ENCODE assay signal across 29 cellular contexts in genomic region chr15:64337761-64338160, GRCh38.
"Had no signal": no experiment of that assay in that cellular context is flagged by ENCODE, and none has a peak within 500 bp of the region (broad histone marks: within the 10 kb centered on the region; RNA-seq: fewer than 3 reads in every experiment).

No MANE protein-coding gene starts in this region.

- H3K4me2 ChIP-seq: SK-N-SH, smooth muscle cell had no signal

- H3K27ac ChIP-seq: cardiac muscle cell, sigmoid colon, testis, uterus had no signal

- H3K9me3 Mint-ChIP-seq: activated T-cell treated with anti-CD3 and anti-CD28 coated beads, Interleukin-2, amount 50 U/mL, for 24 hours; memory B cell; stimulated activated naive B cell treated with anti-CD40 and anti-IgM and Interleukin-4, amounts not matched to agents 10 μg/mL and 1 μg/mL and 100 μg/mL, for 72 hours had no signal

- H3K4me3 Mint-ChIP-seq: activated CD4-positive, alpha-beta T cell treated with anti-CD3 and anti-CD28 coated beads for 36 hours; activated T-cell treated with anti-CD3 and anti-CD28 coated beads, Interleukin-2, amount 50 U/mL, for 24 hours; memory B cell; neural crest cell; stimulated activated naive B cell treated with anti-CD40 and anti-IgM and Interleukin-4, amounts not matched to agents 10 μg/mL and 1 μg/mL and 100 μg/mL, for 72 hours; WTC11 had no signal

- DNase-seq: activated CD4-positive, alpha-beta T cell treated with anti-CD3 and anti-CD28 coated beads for 36 hours; activated CD4-positive, alpha-beta T cell treated with anti-CD3 and anti-CD28 coated beads, Interleukin-2, amount 50 U/mL, for 4 hours; activated CD8-positive, alpha-beta memory T cell treated with anti-CD3 and anti-CD28 coated beads for 24 hours; activated CD8-positive, alpha-beta memory T cell treated with anti-CD3 and anti-CD28 coated beads, Interleukin-2, amount 50 U/mL, for 4 hours; activated gamma-delta T cell; activated naive CD4-positive, alpha-beta T cell treated with anti-CD3 and anti-CD28 coated beads, Interleukin-2, amount 50 U/mL, for 16 hours; activated T-cell treated with anti-CD3 and anti-CD28 coated beads, Interleukin-2, amount 50 U/mL, for 24 hours; amniotic stem cell; effector CD8-positive, alpha-beta T cell; hypothalamus; islet precursor cell; left cardiac atrium; mucosa of descending colon; occipital lobe; posterior cingulate gyrus; sigmoid colon; SK-N-SH; stimulated activated CD4-positive, alpha-beta T cell treated with anti-CD3 and anti-CD28 coated beads, Interleukin-15, amount 100 ng/mL, for 24 hours; stimulated activated naive B cell treated with anti-CD40 and anti-IgM and Interleukin-4, amounts not matched to agents 10 μg/mL and 1 μg/mL and 100 μg/mL, for 72 hours; T1000; testis; trophoblast cell; uterus had no signal

- H3K27me3 Mint-ChIP-seq: activated CD4-positive, alpha-beta T cell treated with anti-CD3 and anti-CD28 coated beads for 36 hours; activated T-cell treated with anti-CD3 and anti-CD28 coated beads, Interleukin-2, amount 50 U/mL, for 24 hours; memory B cell; stimulated activated naive B cell treated with anti-CD40 and anti-IgM and Interleukin-4, amounts not matched to agents 10 μg/mL and 1 μg/mL and 100 μg/mL, for 72 hours had no signal

- H3K4me1 Mint-ChIP-seq: neural crest cell had no signal

- H3K4me1 ChIP-seq: sigmoid colon, testis, uterus had no signal

- H3K9ac ChIP-seq: SK-N-SH had no signal

- H3K36me3 ChIP-seq: cardiac muscle cell, uterus had no signal

- ATAC-seq: activated CD4-positive, alpha-beta T cell treated with anti-CD3 and anti-CD28 coated beads for 36 hours; esophagus mucosa; left cardiac atrium; mucosa of descending colon; stimulated activated naive B cell treated with anti-CD40 and anti-IgM and Interleukin-4, amounts not matched to agents 10 μg/mL and 1 μg/mL and 100 μg/mL, for 72 hours; WTC11 had no signal

- H3K4me3 ChIP-seq: cardiac muscle cell, mucosa of descending colon, sigmoid colon, smooth muscle cell, testis, uterus had no signal

- H3K9me3 ChIP-seq: mucosa of descending colon, sigmoid colon, SK-N-SH, testis, uterus had no signal

- H3K27me3 ChIP-seq: cardiac muscle cell, sigmoid colon, testis, uterus had no signal

- H3K27ac Mint-ChIP-seq: activated CD4-positive, alpha-beta T cell treated with anti-CD3 and anti-CD28 coated beads for 36 hours; stimulated activated naive B cell treated with anti-CD40 and anti-IgM and Interleukin-4, amounts not matched to agents 10 μg/mL and 1 μg/mL and 100 μg/mL, for 72 hours; WTC11 had no signal
